1 cellular context compared by ENCODE assay signal in genomic region chr1:92486251-92487077, GRCh38.
TF ChIP-seq lines count a peak whose summit lies in the region.

Gene GFI1 (minus strand): TSS chr1:92486925. CDS start chr1:92483487, 3,438 bp downstream.

TF ChIP-seq in HEK293, 187 proteins besides CTCF, POLR2A, EP300 and RAD21 (continued from another document and continues in another):
- TF ChIP-seq PRDM2 (tag by site-specific recombination; IDR thresholded peaks at IDR 0.05; ENCODE audit: borderline replicate concordance) (no peak), ZNF692 (tag by site-specific recombination; IDR thresholded peaks at IDR 0.05) (no peak; the same call in 1 of the 2 replicates), ZBTB49 (tag by site-specific recombination; IDR thresholded peaks at IDR 0.05; ENCODE audit: low read depth) (no peak), YY1 (tag by site-specific recombination; IDR thresholded peaks at IDR 0.05) (no peak), TCF7L2 (IDR thresholded peaks at IDR 0.05; ENCODE audit: borderline replicate concordance, low read depth, low read length) (no peak), GLIS1 (tag by site-specific recombination; IDR thresholded peaks at IDR 0.05) (peak; percentile 69), ZNF701 (tag by site-specific recombination; IDR thresholded peaks at IDR 0.05) (no peak), PRDM10 (tag by site-specific recombination; IDR thresholded peaks at IDR 0.05) (peak; percentile 35; the same call in 1 of the 2 replicates), REST (tag by site-specific recombination; IDR thresholded peaks at IDR 0.05) (no peak), ZBTB10 (tag by site-specific recombination; IDR thresholded peaks at IDR 0.05) (no peak), ZNF184 (tag by site-specific recombination; IDR thresholded peaks at IDR 0.05) (0 out of 2 replicates have a peak, but pooled peaks have one; percentile 10), ZNF169 (tag by site-specific recombination; IDR thresholded peaks at IDR 0.05) (no peak), MEIS1 (CRISPR knock-in tag; IDR thresholded peaks at IDR 0.05; ENCODE audit: borderline replicate concordance) (no peak), ZNF596 (tag by site-specific recombination; IDR thresholded peaks at IDR 0.05) (no peak), KLF1 (tag by site-specific recombination; IDR thresholded peaks at IDR 0.05) (peak; percentile 58), ZNF560 (tag by site-specific recombination; IDR thresholded peaks at IDR 0.05; ENCODE audit: borderline replicate concordance) (no peak), ZNF280D (tag by site-specific recombination; IDR thresholded peaks at IDR 0.05) (no peak), ZNF404 (tag by site-specific recombination; IDR thresholded peaks at IDR 0.05) (no peak), SP7 (tag by site-specific recombination; IDR thresholded peaks at IDR 0.05) (peak; percentile 77), ZNF24 (tag by site-specific recombination; IDR thresholded peaks at IDR 0.05) (no peak), AEBP2 (tag by site-specific recombination; IDR thresholded peaks at IDR 0.05; ENCODE audit: borderline replicate concordance) (no peak), OVOL3 (tag by site-specific recombination; IDR thresholded peaks at IDR 0.05) (no peak), KLF10 (tag by site-specific recombination; IDR thresholded peaks at IDR 0.05) (peak; percentile 57; the same call in 1 of the 2 replicates), ZNF239 (tag by site-specific recombination; IDR thresholded peaks at IDR 0.05) (no peak), ZNF544 (tag by site-specific recombination; IDR thresholded peaks at IDR 0.05) (no peak), ZNF354C (tag by site-specific recombination; IDR thresholded peaks at IDR 0.05; ENCODE audit: borderline replicate concordance, low read depth) (no peak), ZNF660 (tag by site-specific recombination; IDR thresholded peaks at IDR 0.05) (peak; percentile 95), RBAK (tag by site-specific recombination; IDR thresholded peaks at IDR 0.05) (no peak), ZNF629 (tag by site-specific recombination; IDR thresholded peaks at IDR 0.05) (peak; percentile 70; the same call in 1 of the 2 replicates)
